21 cellular contexts compared by ENCODE assay signal in genomic region chr2:182941939-182942338, GRCh38.
DNase-seq lines count a peak whose midpoint lies in the region; ATAC-seq, FAIRE-seq and TF ChIP-seq lines count a peak whose summit lies in the region.
"Had no signal": no experiment of that assay in that cellular context is flagged by ENCODE, and none has a peak within 500 bp of the region (broad histone marks: within the 10 kb centered on the region; RNA-seq: fewer than 3 reads in every experiment).

No MANE protein-coding gene starts in this region.

- no peak for FAIRE-seq in pancreas (lab: Jason Lieb, UNC)
- FAIRE-seq: bronchial epithelial cell, RCC 7860 had no signal

- H3K27me3 Mint-ChIP-seq in endothelial cell (ENCODE audit: unreplicated experiment): peaks cover 2% of the 10 kb centered on the region

- H3K27ac ChIP-seq in KMS-11 (no peak overlapping the region), smooth muscle cell (ENCODE audit: low read depth) (peak overlapping the region; percentile 29), pancreas (no peak overlapping the region)
- H3K27ac ChIP-seq: dorsolateral prefrontal cortex, esophagus muscularis mucosa, heart left ventricle, thyroid gland had no signal

- H3K4me1 ChIP-seq in KMS-11 (ENCODE audit: low read depth, poor library complexity, severe bottlenecking): peaks cover 38% of the 10 kb centered on the region
- no peaks in the 10 kb centered on the region for H3K4me1 ChIP-seq in smooth muscle cell (ENCODE audit: low read depth)
- peaks cover 0 to 7% (median 3%) of the 10 kb centered on the region in 3 donors for H3K4me1 ChIP-seq in pancreas

- no peak overlapping the region for H3K4me3 Mint-ChIP-seq in endothelial cell (ENCODE audit: unreplicated experiment)
- H3K4me3 Mint-ChIP-seq: B cell had no signal

- ATAC-seq in SK-N-SH treated with all-trans-retinoic acid at 6 μM for 48 hours: peak; percentile 30; the same call in 1 of the 3 replicates
- ATAC-seq in pancreas: no peak
- ATAC-seq: heart left ventricle, sciatic nerve had no signal

- DNase-seq in fibroblast of peridontal ligament (ENCODE audit: extremely low read depth): peak; percentile 89
- DNase-seq in smooth muscle cell (lab: John Stamatoyannopoulos, UW; ENCODE audit: unreplicated experiment): no peak
- DNase-seq in GOT3 (lab: John Stamatoyannopoulos, UW): no peak
- no peak for DNase-seq in endothelial cell (ENCODE audit: low spot score)
- DNase-seq in pancreas: no peak
- DNase-seq: activated CD4-positive, alpha-beta T cell treated with anti-CD3 and anti-CD28 coated beads for 48 hours; dorsolateral prefrontal cortex; heart left ventricle; MG63; NCI-H1436 treated with DMSO at 0.1 percent for 48 hours; occipital lobe; stimulated activated naive CD4-positive, alpha-beta T cell treated with Interleukin-2 at 50 U/mL for 16 hours; thyroid gland had no signal

- no peaks in the 10 kb centered on the region for H3K79me2 ChIP-seq in KMS-11 (ENCODE audit: insufficient read depth, low read depth)
- peaks cover 3% of the 10 kb centered on the region for H3K79me2 ChIP-seq in smooth muscle cell (ENCODE audit: low read depth)

- H3K4me2 ChIP-seq in KMS-11 (peak overlapping the region; percentile 24; the same call in 1 of the 2 replicates), smooth muscle cell (peak overlapping the region; percentile 6)

- H3K4me1 Mint-ChIP-seq in endothelial cell (ENCODE audit: unreplicated experiment): peaks cover 6% of the 10 kb centered on the region
- H3K4me1 Mint-ChIP-seq: B cell had no signal

- H2AFZ ChIP-seq in KMS-11 (ENCODE audit: low read depth): no peak overlapping the region
- no peak overlapping the region for H2AFZ ChIP-seq in smooth muscle cell (ENCODE audit: low read depth)

- intact Hi-C loops in pancreas (cut with DNase I): no loop called here

- TF ChIP-seq CTCF in KMS-11 (conservative IDR thresholded peaks at IDR 0.05; ENCODE audit: low read depth, low read length) (no peak), smooth muscle cell (IDR thresholded peaks at IDR 0.05; ENCODE audit: borderline replicate concordance, insufficient read depth, poor library complexity, severe bottlenecking) (no peak), endothelial cell (IDR thresholded peaks at IDR 0.05; ENCODE audit: unreplicated experiment) (no peak), pancreas (IDR thresholded peaks at IDR 0.05) (no peak)

- H3K36me3 ChIP-seq in KMS-11 (ENCODE audit: insufficient read depth) (no peaks in the 10 kb centered on the region), smooth muscle cell (ENCODE audit: low read depth) (peaks cover 8% of the 10 kb centered on the region), pancreas (peaks cover 0 to 8% (median 0%) of the 10 kb centered on the region in 3 donors)
- H3K36me3 ChIP-seq: thyroid gland had no signal

- WGBS in smooth muscle cell (ENCODE audit: low lambda C conversion rate): 28% methylated on average over 1 of the region's 1 CpG
- 71 to 77% methylated on average over 1 of the region's 1 CpG for WGBS in pancreas, 2 donors

- H3K27ac Mint-ChIP-seq in endothelial cell (ENCODE audit: unreplicated experiment): no peak overlapping the region
- H3K27ac Mint-ChIP-seq: activated T-helper 2 cell treated with anti-CD3 and anti-CD28 coated beads, Interferon-gamma antibody, Interleukin-2, Interleukin-4, amounts not matched to agents 10 μg/mL and 5 μg/mL and 100 μg/mL, durations not matched to agents 14 hours and 24 hours and 36 hours; B cell had no signal

- peaks cover 21% of the 10 kb centered on the region for H3K36me3 Mint-ChIP-seq in endothelial cell (ENCODE audit: low read depth, unreplicated experiment)

- H3K9ac ChIP-seq in KMS-11 (no peak overlapping the region), smooth muscle cell (ENCODE audit: low read depth) (no peak overlapping the region)

- H3F3A ChIP-seq in smooth muscle cell (ENCODE audit: low read depth): peaks cover 13% of the 10 kb centered on the region

- H3K27me3 ChIP-seq in KMS-11 (ENCODE audit: insufficient read depth, low read depth) (no peaks in the 10 kb centered on the region), smooth muscle cell (ENCODE audit: low read depth) (no peaks in the 10 kb centered on the region), pancreas (no peaks in the 10 kb centered on the region)
- H3K27me3 ChIP-seq: dorsolateral prefrontal cortex, esophagus muscularis mucosa, heart left ventricle, MG63, thyroid gland had no signal

- H3K9me3 ChIP-seq in smooth muscle cell (replicated peaks; ENCODE audit: low read depth) (no peaks in the 10 kb centered on the region), pancreas (no peaks in the 10 kb centered on the region)
- H3K9me3 ChIP-seq: esophagus muscularis mucosa, heart left ventricle, MG63, thyroid gland had no signal

- H3K4me3 ChIP-seq in KMS-11 (IDR thresholded peaks at IDR 0.05; ENCODE audit: insufficient read depth, low read depth, low read length) (no peak overlapping the region), smooth muscle cell (no peak overlapping the region), pancreas (no peak overlapping the region)
- H3K4me3 ChIP-seq: dorsolateral prefrontal cortex, esophagus muscularis mucosa, heart left ventricle, MG63, thyroid gland had no signal

- no peaks in the 10 kb centered on the region for H3K9me3 Mint-ChIP-seq in endothelial cell (ENCODE audit: unreplicated experiment)
- H3K9me3 Mint-ChIP-seq: activated T-helper 2 cell treated with anti-CD3 and anti-CD28 coated beads, Interferon-gamma antibody, Interleukin-2, Interleukin-4, amounts not matched to agents 10 μg/mL and 5 μg/mL and 100 μg/mL, durations not matched to agents 14 hours and 24 hours and 36 hours had no signal

- H4K20me1 ChIP-seq in KMS-11 (ENCODE audit: insufficient read depth) (no peaks in the 10 kb centered on the region), smooth muscle cell (ENCODE audit: low read depth) (peaks cover 38% of the 10 kb centered on the region)

TF ChIP-seq in SK-N-SH treated with all-trans-retinoic acid at 6 μM for 48 hours, 23 proteins besides CTCF, POLR2A, EP300 and RAD21:
- no peak for TF ChIP-seq PATZ1 (CRISPR knock-in tag; IDR thresholded peaks at IDR 0.05; ENCODE audit: borderline replicate concordance)
- TF ChIP-seq TCF4 (CRISPR knock-in tag; IDR thresholded peaks at IDR 0.05; ENCODE audit: borderline replicate concordance): peak; percentile 30; the same call in 1 of the 2 replicates
